In the genomic region with DNA sequence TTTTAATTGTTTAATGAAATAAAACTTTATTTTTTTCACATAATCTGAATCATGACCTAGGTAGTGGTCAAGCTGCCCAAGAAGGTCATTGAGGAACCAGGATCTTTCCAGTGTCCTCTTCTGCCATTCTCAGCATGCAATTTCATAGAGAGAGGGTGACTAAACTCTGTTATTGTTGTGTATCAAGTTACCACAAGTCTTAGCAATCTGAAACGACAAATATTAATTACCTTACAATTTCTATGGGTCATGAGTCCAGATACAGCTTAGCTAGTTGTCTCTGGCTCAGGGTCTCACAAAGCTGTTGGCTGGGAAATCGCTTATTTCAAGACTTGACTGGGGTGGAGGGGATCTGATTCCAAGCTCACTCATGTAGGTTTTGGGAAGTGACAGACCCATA, we compare ENCODE assay signal across 24 cellular contexts.
"Had no signal": no experiment of that assay in that cellular context is flagged by ENCODE, and none has a peak within 500 bp of the region (broad histone marks: within the 10 kb centered on the region; RNA-seq: fewer than 3 reads in every experiment).

No MANE protein-coding gene starts in this region.

- DNase-seq: activated B cell treated with CpG ODN at 0.5 μM for 24 hours; activated CD4-positive, alpha-beta memory T cell treated with anti-CD3 and anti-CD28 coated beads for 36 hours; activated CD4-positive, alpha-beta T cell treated with anti-CD3 and anti-CD28 coated beads for 1 hour; activated CD4-positive, alpha-beta T cell treated with anti-CD3 and anti-CD28 coated beads, Interleukin-2, amount 10 ng/mL, durations not matched to agents 24 days and 14 days; activated gamma-delta T cell; activated naive CD4-positive, alpha-beta T cell treated with anti-CD3 and anti-CD28 coated beads for 36 hours; activated T-cell treated with anti-CD3 and anti-CD28 coated beads for 4 hours; activated T-cell treated with anti-CD3 and anti-CD28 coated beads, Interleukin-2, amount 50 U/mL, for 48 hours; amygdala; cerebellar nuclear complex; Kasumi-1; NCI-H1092; NCI-H1417; NCI-H1930; NCI-H2171; NCI-H2227 treated with DMSO at 0.1 percent for 48 hours; NCI-H510A; NCI-H526 treated with DMSO at 0.1 percent for 48 hours; SIG-M5; T-helper 17 cell; T-helper 9 cell had no signal

- ATAC-seq: activated T-helper 17 cell treated with anti-CD3 and anti-CD28 coated beads, Interleukin-2, amount 50 U/mL, for 72 hours; T-helper 17 cell had no signal

- H3K27ac Mint-ChIP-seq: activated B cell treated with CpG ODN at 0.5 μM for 24 hours; activated CD4-positive, alpha-beta memory T cell treated with anti-CD3 and anti-CD28 coated beads for 36 hours; activated CD4-positive, alpha-beta T cell treated with anti-CD3 and anti-CD28 coated beads, Interleukin-2, amount 10 ng/mL, durations not matched to agents 24 days and 14 days; activated naive CD4-positive, alpha-beta T cell treated with anti-CD3 and anti-CD28 coated beads for 36 hours; activated T-helper 17 cell treated with anti-CD3 and anti-CD28 coated beads, Interleukin-2, amount 50 U/mL, for 72 hours; brain; T-helper 17 cell had no signal

- H3K36me3 Mint-ChIP-seq: activated CD4-positive, alpha-beta memory T cell treated with anti-CD3 and anti-CD28 coated beads for 36 hours had no signal

- H3K9me3 Mint-ChIP-seq: activated B cell treated with CpG ODN at 0.5 μM for 24 hours; activated CD4-positive, alpha-beta memory T cell treated with anti-CD3 and anti-CD28 coated beads for 36 hours; activated CD4-positive, alpha-beta T cell treated with anti-CD3 and anti-CD28 coated beads, Interleukin-2, amount 10 ng/mL, durations not matched to agents 24 days and 14 days; activated naive CD4-positive, alpha-beta T cell treated with anti-CD3 and anti-CD28 coated beads for 36 hours; activated T-helper 17 cell treated with anti-CD3 and anti-CD28 coated beads, Interleukin-2, amount 50 U/mL, for 72 hours; brain had no signal

- H3K4me3 Mint-ChIP-seq: activated B cell treated with CpG ODN at 0.5 μM for 24 hours; activated CD4-positive, alpha-beta memory T cell treated with anti-CD3 and anti-CD28 coated beads for 36 hours; activated CD4-positive, alpha-beta T cell treated with anti-CD3 and anti-CD28 coated beads, Interleukin-2, amount 10 ng/mL, durations not matched to agents 24 days and 14 days; activated naive CD4-positive, alpha-beta T cell treated with anti-CD3 and anti-CD28 coated beads for 36 hours; activated naive CD8-positive, alpha-beta T cell; activated T-helper 17 cell treated with anti-CD3 and anti-CD28 coated beads, Interleukin-2, amount 50 U/mL, for 72 hours; brain; T-helper 17 cell had no signal

- H3K27me3 Mint-ChIP-seq: activated B cell treated with CpG ODN at 0.5 μM for 24 hours; activated CD4-positive, alpha-beta memory T cell treated with anti-CD3 and anti-CD28 coated beads for 36 hours; activated CD4-positive, alpha-beta T cell treated with anti-CD3 and anti-CD28 coated beads, Interleukin-2, amount 10 ng/mL, durations not matched to agents 24 days and 14 days; activated naive CD8-positive, alpha-beta T cell; activated T-helper 17 cell treated with anti-CD3 and anti-CD28 coated beads, Interleukin-2, amount 50 U/mL, for 72 hours; brain; T-helper 17 cell had no signal
